In genomic region chr1:78519446-78519845, GRCh38 we compare ENCODE assay signal across 19 cellular contexts. TPM values are rescaled to one million over a fixed set of nuclear protein-coding genes. Genes with fewer than 3 reads are reported as not detected.
"Had no signal": no experiment of that assay in that cellular context is flagged by ENCODE, and none has a peak within 500 bp of the region (broad histone marks: within the 10 kb centered on the region; RNA-seq: fewer than 3 reads in every experiment).

No MANE protein-coding gene starts in this region.

- H3K4me3 Mint-ChIP-seq: activated B cell treated with CpG ODN at 0.5 μM for 24 hours; activated CD4-positive, alpha-beta T cell treated with anti-CD3 and anti-CD28 coated beads, Interleukin-2, amount 10 ng/mL, durations not matched to agents 7 days and 5 days; nephron progenitor cell; T-helper 17 cell had no signal

- ATAC-seq: activated naive CD4-positive, alpha-beta T cell treated with anti-CD3 and anti-CD28 coated beads, Interleukin-2, amount 50 U/mL, for 72 hours; foreskin keratinocyte; heart right ventricle; left lobe of liver; stimulated activated naive CD8-positive, alpha-beta T cell treated with anti-CD3 and anti-CD28 coated beads, Interleukin-15, Interleukin-2, amounts not matched to agents 100 U/mL and 50 U/mL, for 24 hours; T-helper 17 cell; upper lobe of right lung had no signal

- H3K4me1 ChIP-seq: breast epithelium, heart right ventricle, suprapubic skin, upper lobe of right lung had no signal

- H3K27me3 Mint-ChIP-seq: activated B cell treated with CpG ODN at 0.5 μM for 24 hours; activated CD4-positive, alpha-beta T cell treated with anti-CD3 and anti-CD28 coated beads, Interleukin-2, amount 10 ng/mL, durations not matched to agents 7 days and 5 days had no signal

- H3K9me3 ChIP-seq: breast epithelium, heart right ventricle, suprapubic skin, upper lobe of right lung had no signal

- H3K9me3 Mint-ChIP-seq: activated B cell treated with CpG ODN at 0.5 μM for 24 hours; activated CD4-positive, alpha-beta T cell treated with anti-CD3 and anti-CD28 coated beads, Interleukin-2, amount 10 ng/mL, durations not matched to agents 7 days and 5 days; activated naive CD4-positive, alpha-beta T cell treated with anti-CD3 and anti-CD28 coated beads, Interleukin-2, amount 50 U/mL, for 72 hours; nephron progenitor cell had no signal

- H3K4me1 Mint-ChIP-seq: activated B cell treated with CpG ODN at 0.5 μM for 24 hours; activated CD4-positive, alpha-beta T cell treated with anti-CD3 and anti-CD28 coated beads, Interleukin-2, amount 10 ng/mL, durations not matched to agents 7 days and 5 days; nephron progenitor cell; T-helper 17 cell had no signal

- H3K36me3 Mint-ChIP-seq: activated naive CD4-positive, alpha-beta T cell treated with anti-CD3 and anti-CD28 coated beads, Interleukin-2, amount 50 U/mL, for 72 hours had no signal

- H3K27ac Mint-ChIP-seq: activated B cell treated with CpG ODN at 0.5 μM for 24 hours; activated CD4-positive, alpha-beta T cell treated with anti-CD3 and anti-CD28 coated beads, Interleukin-2, amount 10 ng/mL, durations not matched to agents 7 days and 5 days; activated naive CD4-positive, alpha-beta T cell treated with anti-CD3 and anti-CD28 coated beads, Interleukin-2, amount 50 U/mL, for 72 hours; nephron progenitor cell; T-helper 17 cell had no signal

- H3K27me3 ChIP-seq: breast epithelium, foreskin keratinocyte, suprapubic skin, upper lobe of right lung had no signal

- H3K27ac ChIP-seq: breast epithelium, dorsolateral prefrontal cortex, foreskin keratinocyte, heart right ventricle, suprapubic skin, upper lobe of right lung had no signal

- H3K36me3 ChIP-seq: breast epithelium, heart right ventricle, suprapubic skin, upper lobe of right lung had no signal

- DNase-seq: activated B cell treated with CpG ODN at 0.5 μM for 24 hours; activated CD4-positive, alpha-beta T cell treated with anti-CD3 and anti-CD28 coated beads, Interleukin-2, amount 10 ng/mL, durations not matched to agents 7 days and 5 days; activated effector memory CD4-positive, alpha-beta T cell treated with Interleukin-2 at 50 U/mL for 16 hours; activated T-cell treated with anti-CD3 and anti-CD28 coated beads, Interleukin-2, amount 50 U/mL, for 1 hour; amygdala; dorsolateral prefrontal cortex; foreskin keratinocyte; heart right ventricle; islet precursor cell; nephron progenitor cell; stimulated activated CD4-positive, alpha-beta T cell treated with anti-CD3 and anti-CD28 coated beads, Interleukin-4, amount 100 ng/mL, for 1 hour; stimulated activated CD8-positive, alpha-beta memory T cell treated with anti-CD3 and anti-CD28 coated beads, Interleukin-4, amount 100 ng/mL, for 48 hours; stimulated activated naive CD8-positive, alpha-beta T cell treated with anti-CD3 and anti-CD28 coated beads, Interleukin-15, Interleukin-2, amounts not matched to agents 100 U/mL and 50 U/mL, for 24 hours; T-helper 17 cell; upper lobe of right lung had no signal

- H3K4me3 ChIP-seq: breast epithelium, dorsolateral prefrontal cortex, heart right ventricle, suprapubic skin, upper lobe of right lung had no signal

RNA-seq across cellular contexts. Expression of gene PTGFR, which starts 28.7 kb away (rescaled TPM):
- total RNA-seq: activated B cell treated with CpG ODN at 0.5 μM for 24 hours; activated CD4-positive, alpha-beta T cell treated with anti-CD3 and anti-CD28 coated beads, Interleukin-2, amount 10 ng/mL, durations not matched to agents 7 days and 5 days; activated naive CD4-positive, alpha-beta T cell treated with anti-CD3 and anti-CD28 coated beads, Interleukin-2, amount 50 U/mL, for 72 hours; T-helper 17 cell had no signal
